22 cellular contexts compared by ENCODE assay signal in the genomic region with DNA sequence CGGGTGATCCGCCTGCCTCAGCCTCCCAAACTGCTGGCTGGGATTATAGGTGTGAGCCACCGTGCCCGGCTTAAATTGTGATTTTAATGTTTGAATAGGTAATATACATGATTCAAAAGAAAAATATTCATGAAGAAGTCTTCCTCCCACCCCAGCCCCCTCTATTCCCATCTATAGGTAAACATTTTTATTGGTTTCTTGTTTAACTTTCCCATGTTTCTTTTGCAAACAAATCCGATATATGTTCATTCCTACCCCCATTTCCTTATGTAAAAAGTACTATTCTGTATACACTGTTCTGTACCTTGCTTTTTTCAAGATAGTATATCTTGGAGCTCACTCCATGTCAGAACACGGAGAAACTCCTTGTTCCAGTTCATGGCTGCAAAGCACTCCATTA. TPM values are rescaled to one million over a fixed set of nuclear protein-coding genes. Genes with fewer than 3 reads are reported as not detected.
DNase-seq lines count a peak whose midpoint lies in the region; ATAC-seq and TF ChIP-seq lines count a peak whose summit lies in the region.
"Had no signal": no experiment of that assay in that cellular context is flagged by ENCODE, and none has a peak within 500 bp of the region (broad histone marks: within the 10 kb centered on the region; RNA-seq: fewer than 3 reads in every experiment).

No MANE protein-coding gene starts in this region.

- H3K4me3 ChIP-seq in BLaER1 treated with 17β-estradiol and CSF1 and Interleukin-3, amounts not matched to agents 10 nM and 100 nM = peak overlapping the region in 5 of 10 experiments; percentile 34 to 63 (median 37); a peak in 4 of 20 replicates
- H3K4me3 ChIP-seq: PC-9, SJCRH30 had no signal

- H3K4me1 ChIP-seq in BLaER1 treated with 17β-estradiol and CSF1 and Interleukin-3, amounts not matched to agents 10 nM and 100 nM = peaks cover 61 to 98% (median 93%) of the 10 kb centered on the region in 10 experiments

- peak overlapping the region; percentile 65 to 84 (median 75); a peak in 17 of 22 replicates for H3K9ac ChIP-seq in BLaER1 treated with 17β-estradiol and CSF1 and Interleukin-3, amounts not matched to agents 10 nM and 100 nM

- ATAC-seq in natural killer cell (no peak), GM19324 (IDR thresholded peaks at IDR 0.05; ENCODE audit: low FRiP score, unreplicated experiment) (no peak), GM21447 (IDR thresholded peaks at IDR 0.05; ENCODE audit: unreplicated experiment) (no peak)
- ATAC-seq: Right ventricle myocardium inferior had no signal

- intact Hi-C loops in CD14-positive monocyte (cut with micrococcal nuclease) = loop anchor here in 1 of 2 donors (5.0 kb wide), 1 partner anchor 50 kb away; no protein-coding TSS in a partner anchor
- intact Hi-C loops in activated T-helper 1 cell treated with anti-CD3 and anti-CD28 coated beads, Interleukin-12 subunit alpha, Interleukin-12 subunit beta, Interleukin-2, Interleukin-4 antibody, amounts not matched to agents 30 ng/mL and 10 ng/mL and 1 ng/mL, durations not matched to agents 14 hours and 24 hours and 36 hours (cut with micrococcal nuclease) = no loop called here
- intact Hi-C loops in natural killer cell (cut with micrococcal nuclease) = no loop called here

- no peaks in the 10 kb centered on the region for H3K27me3 ChIP-seq in BLaER1 treated with 17β-estradiol and CSF1 and Interleukin-3, amounts not matched to agents 10 nM and 100 nM
- H3K27me3 ChIP-seq: SJCRH30 had no signal

- peaks cover 79 to 91% of the 10 kb centered on the region in 2 donors for H3K36me3 Mint-ChIP-seq in CD14-positive monocyte
- peaks cover 60% of the 10 kb centered on the region for H3K36me3 Mint-ChIP-seq in activated T-helper 1 cell treated with anti-CD3 and anti-CD28 coated beads, Interleukin-12 subunit alpha, Interleukin-12 subunit beta, Interleukin-2, Interleukin-4 antibody, amounts not matched to agents 30 ng/mL and 10 ng/mL and 1 ng/mL, durations not matched to agents 14 hours and 24 hours and 36 hours (ENCODE audit: low read depth)
- no peaks in the 10 kb centered on the region for H3K36me3 Mint-ChIP-seq in natural killer cell

- no peaks in the 10 kb centered on the region for H3K9me3 ChIP-seq in BLaER1 treated with 17β-estradiol and CSF1 and Interleukin-3, amounts not matched to agents 10 nM and 100 nM (replicated peaks in 1 of 11)
- H3K9me3 ChIP-seq: SJCRH30 had no signal

- TF ChIP-seq CTCF in CD14-positive monocyte (IDR thresholded peaks at IDR 0.05) (no peak), natural killer cell (IDR thresholded peaks at IDR 0.05) (no peak)

- DNase-seq in CD14-positive monocyte (ENCODE audit: low spot score) (no peak), natural killer cell (no peak), NCI-H510A (lab: John Stamatoyannopoulos, UW) (no peak)
- DNase-seq in activated T-helper 1 cell treated with anti-CD3 and anti-CD28 coated beads, Interleukin-12 subunit alpha, Interleukin-12 subunit beta, Interleukin-2, Interleukin-4 antibody, amounts not matched to agents 30 ng/mL and 10 ng/mL and 1 ng/mL, durations not matched to agents 14 hours and 24 hours and 36 hours (ENCODE audit: low spot score) = no peak
- DNase-seq in activated CD4-positive, alpha-beta T cell treated with anti-CD3 and anti-CD28 coated beads, Interleukin-2, amount 50 U/mL, for 1 hour = no peak
- DNase-seq: CD4-positive, CD25-positive, alpha-beta regulatory T cell; DMS153; DND-41; IMR-90; KG1; MM.1S; NCI-H2029; NCI-H446; NCI-H526; NCI-H82; NK-92 treated with Interleukin-12 subunit alpha and Interleukin-12 subunit beta, amount 100 ng/mL, for 24 hours; PC-9; SJCRH30 had no signal

- peaks cover 89 to 99% (median 95%) of the 10 kb centered on the region in 11 experiments for H3K36me3 ChIP-seq in BLaER1 treated with 17β-estradiol and CSF1 and Interleukin-3, amounts not matched to agents 10 nM and 100 nM
- H3K36me3 ChIP-seq: SJCRH30 had no signal

- peak overlapping the region in 5 of 7 donors; percentile 42 to 93 (median 81) for H3K27ac Mint-ChIP-seq in CD14-positive monocyte
- peak overlapping the region; percentile 70 for H3K27ac Mint-ChIP-seq in activated T-helper 1 cell treated with anti-CD3 and anti-CD28 coated beads, Interleukin-12 subunit alpha, Interleukin-12 subunit beta, Interleukin-2, Interleukin-4 antibody, amounts not matched to agents 30 ng/mL and 10 ng/mL and 1 ng/mL, durations not matched to agents 14 hours and 24 hours and 36 hours
- peak overlapping the region; percentile 83 to 87 for H3K27ac Mint-ChIP-seq in natural killer cell

- peak overlapping the region in 10 of 11 experiments; percentile 19 to 94 (median 85); a peak in 14 of 22 replicates for H3K27ac ChIP-seq in BLaER1 treated with 17β-estradiol and CSF1 and Interleukin-3, amounts not matched to agents 10 nM and 100 nM
- H3K27ac ChIP-seq: PC-9, SJCRH30 had no signal

- peaks cover 0 to 1% (median 0%) of the 10 kb centered on the region in 7 donors for H3K9me3 Mint-ChIP-seq in CD14-positive monocyte
- H3K9me3 Mint-ChIP-seq in activated T-helper 1 cell treated with anti-CD3 and anti-CD28 coated beads, Interleukin-12 subunit alpha, Interleukin-12 subunit beta, Interleukin-2, Interleukin-4 antibody, amounts not matched to agents 30 ng/mL and 10 ng/mL and 1 ng/mL, durations not matched to agents 14 hours and 24 hours and 36 hours = no peaks in the 10 kb centered on the region
- H3K9me3 Mint-ChIP-seq in natural killer cell = no peaks in the 10 kb centered on the region
- H3K9me3 Mint-ChIP-seq: CD4-positive, CD25-positive, alpha-beta regulatory T cell had no signal

- H3K4me2 ChIP-seq in BLaER1 treated with 17β-estradiol and CSF1 and Interleukin-3, amounts not matched to agents 10 nM and 100 nM = peak overlapping the region; percentile 84 to 100 (median 93)
- H3K4me2 ChIP-seq: PC-9 had no signal

- peaks cover 4 to 97% (median 51%) of the 10 kb centered on the region in 11 experiments; a peak in 20 of 22 replicates for H4K20me1 ChIP-seq in BLaER1 treated with 17β-estradiol and CSF1 and Interleukin-3, amounts not matched to agents 10 nM and 100 nM

- H3K4me1 Mint-ChIP-seq in CD14-positive monocyte (peaks cover 31% of the 10 kb centered on the region), natural killer cell (peaks cover 28 to 46% of the 10 kb centered on the region in 2 donors)
- H3K4me1 Mint-ChIP-seq in activated T-helper 1 cell treated with anti-CD3 and anti-CD28 coated beads, Interleukin-12 subunit alpha, Interleukin-12 subunit beta, Interleukin-2, Interleukin-4 antibody, amounts not matched to agents 30 ng/mL and 10 ng/mL and 1 ng/mL, durations not matched to agents 14 hours and 24 hours and 36 hours (ENCODE audit: low read depth) = peaks cover 39% of the 10 kb centered on the region

- H3K27me3 Mint-ChIP-seq in CD14-positive monocyte (ENCODE audit: low read depth in 3 of 3) (no peaks in the 10 kb centered on the region), natural killer cell (ENCODE audit: low read depth in 2 of 2) (no peaks in the 10 kb centered on the region)
- no peaks in the 10 kb centered on the region for H3K27me3 Mint-ChIP-seq in activated T-helper 1 cell treated with anti-CD3 and anti-CD28 coated beads, Interleukin-12 subunit alpha, Interleukin-12 subunit beta, Interleukin-2, Interleukin-4 antibody, amounts not matched to agents 30 ng/mL and 10 ng/mL and 1 ng/mL, durations not matched to agents 14 hours and 24 hours and 36 hours (ENCODE audit: insufficient read depth)
- H3K27me3 Mint-ChIP-seq: CD4-positive, CD25-positive, alpha-beta regulatory T cell had no signal

- no peak overlapping the region for H3K4me3 Mint-ChIP-seq in CD14-positive monocyte
- H3K4me3 Mint-ChIP-seq in activated T-helper 1 cell treated with anti-CD3 and anti-CD28 coated beads, Interleukin-12 subunit alpha, Interleukin-12 subunit beta, Interleukin-2, Interleukin-4 antibody, amounts not matched to agents 30 ng/mL and 10 ng/mL and 1 ng/mL, durations not matched to agents 14 hours and 24 hours and 36 hours = no peak overlapping the region
- no peak overlapping the region for H3K4me3 Mint-ChIP-seq in natural killer cell
- H3K4me3 Mint-ChIP-seq: CD4-positive, CD25-positive, alpha-beta regulatory T cell had no signal

RNA-seq across cellular contexts. Expression of a gene that starts 23.2 kb away (rescaled TPM):
- 100 to 1,000 TPM; 188 to 189 TPM for polyA plus RNA-seq in CD14-positive monocyte
- total RNA-seq in activated T-helper 1 cell treated with anti-CD3 and anti-CD28 coated beads, Interleukin-12 subunit alpha, Interleukin-12 subunit beta, Interleukin-2, Interleukin-4 antibody, amounts not matched to agents 30 ng/mL and 10 ng/mL and 1 ng/mL, durations not matched to agents 14 hours and 24 hours and 36 hours = 324 and 331 TPM in 2 replicates
- 100 to 1,000 TPM; 191 to 226 (median 215) TPM for total RNA-seq in natural killer cell
